17 cellular contexts compared by ENCODE assay signal in genomic region chr10:88530629-88531382, GRCh38. TPM values are rescaled to one million over a fixed set of nuclear protein-coding genes. Genes with fewer than 3 reads are reported as not detected.
A peak's percentile ranks its signal among the peaks of the same experiment; 100 is the strongest.
DNase-seq lines count a peak whose midpoint lies in the region; ATAC-seq, FAIRE-seq and TF ChIP-seq lines count a peak whose summit lies in the region.
"Had no signal": no experiment of that assay in that cellular context is flagged by ENCODE, and none has a peak within 500 bp of the region (broad histone marks: within the 10 kb centered on the region; RNA-seq: fewer than 3 reads in every experiment).

No MANE protein-coding gene starts in this region.

- H3K36me3 ChIP-seq in IMR-90 (ENCODE audit: control insufficient read depth, insufficient read depth, low read length): no peaks in the 10 kb centered on the region
- no peaks in the 10 kb centered on the region for H3K36me3 ChIP-seq in lower lobe of right lung
- H3K36me3 ChIP-seq in upper lobe of right lung: no peaks in the 10 kb centered on the region
- H3K36me3 ChIP-seq: BLaER1 treated with 17β-estradiol and CSF1 and Interleukin-3, amounts not matched to agents 10 nM and 100 nM had no signal

- H3K4me3 ChIP-seq in IMR-90 (ENCODE audit: insufficient read depth, low read depth, low read length): no peak overlapping the region
- no peak overlapping the region for H3K4me3 ChIP-seq in lower lobe of right lung
- H3K4me3 ChIP-seq in upper lobe of right lung: no peak overlapping the region
- H3K4me3 ChIP-seq: BLaER1 treated with 17β-estradiol and CSF1 and Interleukin-3, amounts not matched to agents 10 nM and 100 nM; K562 had no signal

- peak; percentile 56 for FAIRE-seq in GM18507 (lab: Jason Lieb, UNC)
- FAIRE-seq: GM12892, H1, K562 had no signal

- H2AFZ ChIP-seq in IMR-90 (replicated peaks; ENCODE audit: low read length, poor library complexity): no peak overlapping the region

- H3K27ac ChIP-seq in IMR-90 (ENCODE audit: insufficient read depth, low read length) (no peak overlapping the region), lower lobe of right lung (peak overlapping the region; percentile 44), upper lobe of right lung (no peak overlapping the region)
- H3K27ac ChIP-seq: BLaER1 treated with 17β-estradiol and CSF1 and Interleukin-3, amounts not matched to agents 10 nM and 100 nM had no signal

- BruUV-seq in IMR-90 (replicated peaks; lab: Mats Ljungman, UMichigan): no TSS peak

- DNase-seq in GM18507 (ENCODE audit: extremely low spot score, insufficient read length, low read depth) (no peak), IMR-90 (no peak), lower lobe of right lung (no peak), upper lobe of right lung (no peak)
- DNase-seq: Calu3; CD8-positive, alpha-beta T cell; DMS79; GDM1; H9 had no signal

- H4K91ac ChIP-seq in IMR-90 (ENCODE audit: insufficient read depth, low read depth, low read length): no peak overlapping the region

- no peak overlapping the region for H3K9ac ChIP-seq in IMR-90 (ENCODE audit: low read depth, low read length)
- H3K9ac ChIP-seq: BLaER1 treated with 17β-estradiol and CSF1 and Interleukin-3, amounts not matched to agents 10 nM and 100 nM had no signal

- intact Hi-C loops in IMR-90 (cut with micrococcal nuclease) (no loop called here), lower lobe of right lung (cut with DNase I) (no loop called here), upper lobe of right lung (cut with DNase I) (no loop called here)

- H3K9me1 ChIP-seq in IMR-90 (ENCODE audit: insufficient read depth, low read length): no peaks in the 10 kb centered on the region

- POLR2A ChIA-PET in IMR-90 (lab: Charles Lee; ENCODE audit: unreplicated experiment): no interaction called here

- H2BK20ac ChIP-seq in IMR-90 (ENCODE audit: low read depth, low read length): no peak overlapping the region

- no peak overlapping the region for H2BK5ac ChIP-seq in IMR-90 (ENCODE audit: low read depth, low read length, poor library complexity, severe bottlenecking)

- H4K8ac ChIP-seq in IMR-90 (ENCODE audit: low read depth in 2 of 2, low read length in 2 of 2): no peak overlapping the region

- H4K20me1 ChIP-seq in IMR-90 (ENCODE audit: insufficient read depth, low read length): no peaks in the 10 kb centered on the region
- H4K20me1 ChIP-seq: BLaER1 treated with 17β-estradiol and CSF1 and Interleukin-3, amounts not matched to agents 10 nM and 100 nM had no signal

- no peaks in the 10 kb centered on the region for H3K79me1 ChIP-seq in IMR-90 (ENCODE audit: low read depth in 1 of 2, low read length in 2 of 2)

- dilution Hi-C loops in IMR-90 (cut with HindIII; ENCODE audit: low sequenced_read_pairs, unreplicated experiment): no loop called here

- H4K5ac ChIP-seq in IMR-90 (ENCODE audit: low read depth, low read length): no peak overlapping the region

- no peak overlapping the region for H2BK15ac ChIP-seq in IMR-90 (ENCODE audit: low read depth, low read length)

- no peak overlapping the region for H3K23ac ChIP-seq in IMR-90 (ENCODE audit: low read depth, low read length)

- no peaks in the 10 kb centered on the region for H3K9me3 ChIP-seq in IMR-90 (ENCODE audit: control insufficient read depth, insufficient read depth, low read length)
- H3K9me3 ChIP-seq in lower lobe of right lung: no peaks in the 10 kb centered on the region
- no peaks in the 10 kb centered on the region for H3K9me3 ChIP-seq in upper lobe of right lung
- H3K9me3 ChIP-seq: BLaER1 treated with 17β-estradiol and CSF1 and Interleukin-3, amounts not matched to agents 10 nM and 100 nM had no signal

- no peak overlapping the region; the same call in 1 of the 2 replicates for H3K56ac ChIP-seq in IMR-90 (ENCODE audit: extremely low read depth, insufficient read depth, low read length)

- no peak overlapping the region for H3K4ac ChIP-seq in IMR-90 (ENCODE audit: low read depth, low read length)

- H2AK9ac ChIP-seq in IMR-90 (replicated peaks; ENCODE audit: low read depth, low read length, poor library complexity): no peak overlapping the region

- H3K18ac ChIP-seq in IMR-90 (ENCODE audit: low read depth, low read length): no peak overlapping the region

- in situ Hi-C loops in IMR-90 (cut with MboI; ENCODE audit: low sequenced_read_pairs): no loop called here

- ATAC-seq in IMR-90 (ENCODE audit: low read depth) (no peak), lower lobe of right lung (peak; percentile 65 to 91), upper lobe of right lung (peak; percentile 25), HG03432 (IDR thresholded peaks at IDR 0.05; ENCODE audit: unreplicated experiment) (no peak), GM19397 (IDR thresholded peaks at IDR 0.05; ENCODE audit: unreplicated experiment) (no peak)
- ATAC-seq: CD8-positive, alpha-beta T cell; K562 had no signal

- H2AK5ac ChIP-seq in IMR-90 (ENCODE audit: low read depth, low read length): no peak overlapping the region

- H2BK120ac ChIP-seq in IMR-90 (ENCODE audit: low read depth, low read length): no peak overlapping the region

- no peak for TF ChIP-seq POLR2A in IMR-90 (IDR thresholded peaks at IDR 0.05; ENCODE audit: low read depth, low read length)

- H3K4me2 ChIP-seq in IMR-90 (ENCODE audit: low read depth, low read length): no peak overlapping the region
- H3K4me2 ChIP-seq: BLaER1 treated with 17β-estradiol and CSF1 and Interleukin-3, amounts not matched to agents 10 nM and 100 nM had no signal

- peaks cover under 1% of the 10 kb centered on the region; the same call in 1 of the 2 replicates for H3K4me1 ChIP-seq in IMR-90 (ENCODE audit: control insufficient read depth, insufficient read depth, low read length)
- H3K4me1 ChIP-seq in lower lobe of right lung: no peaks in the 10 kb centered on the region
- no peaks in the 10 kb centered on the region for H3K4me1 ChIP-seq in upper lobe of right lung
- H3K4me1 ChIP-seq: BLaER1 treated with 17β-estradiol and CSF1 and Interleukin-3, amounts not matched to agents 10 nM and 100 nM had no signal

- CTCF ChIA-PET in IMR-90 (lab: Yijun Ruan, JAX): no interaction called here

- H3K14ac ChIP-seq in IMR-90 (replicated peaks; ENCODE audit: low read depth, low read length): no peak overlapping the region

- H3K27me3 ChIP-seq in IMR-90 (ENCODE audit: control insufficient read depth, insufficient read depth, low read length) (peaks cover 1% of the 10 kb centered on the region; the same call in 1 of the 2 replicates), lower lobe of right lung (ENCODE audit: low read depth) (no peaks in the 10 kb centered on the region), upper lobe of right lung (no peaks in the 10 kb centered on the region)
- H3K27me3 ChIP-seq: BLaER1 treated with 17β-estradiol and CSF1 and Interleukin-3, amounts not matched to agents 10 nM and 100 nM had no signal

- no peak for TF ChIP-seq RAD21 in IMR-90 (IDR thresholded peaks at IDR 0.05; ENCODE audit: low read length)

- no CpG with 5 or more reads among the region's 3 CpGs for WGBS in IMR-90 (ENCODE audit: extremely low coverage in 2 of 2, insufficient read length in 1 of 2), 2 experiments

- TF ChIP-seq CTCF in IMR-90 (conservative IDR thresholded peaks at IDR 0.05; ENCODE audit: low read depth, low read length): no peak
- TF ChIP-seq CTCF in lower lobe of right lung (IDR thresholded peaks at IDR 0.05): no peak
- TF ChIP-seq CTCF in upper lobe of right lung (IDR thresholded peaks at IDR 0.05): no peak

TF ChIP-seq in IMR-90, 13 proteins besides CTCF, POLR2A, EP300 and RAD21:
- TF ChIP-seq MAFK (IDR thresholded peaks at IDR 0.05; ENCODE audit: low read depth, low read length) (peak; percentile 51), FOS (IDR thresholded peaks at IDR 0.05; ENCODE audit: low read depth, low read length) (no peak), CEBPB (IDR thresholded peaks at IDR 0.05; ENCODE audit: low read depth, low read length) (no peak), MXI1 (IDR thresholded peaks at IDR 0.05; ENCODE audit: borderline replicate concordance, low read depth, low read length) (no peak), RCOR1 (IDR thresholded peaks at IDR 0.05; ENCODE audit: insufficient replicate concordance, low read length) (no peak), ELK1 (IDR thresholded peaks at IDR 0.05; ENCODE audit: borderline replicate concordance, low read depth, low read length) (no peak), MAZ (IDR thresholded peaks at IDR 0.05; ENCODE audit: borderline replicate concordance, low read depth, low read length) (no peak), CHD1 (IDR thresholded peaks at IDR 0.05; ENCODE audit: low read depth, low read length) (no peak), SMC3 (IDR thresholded peaks at IDR 0.05; ENCODE audit: low read depth, low read length) (no peak)

RNA-seq across cellular contexts. Expression of gene RNLS, which starts 52.3 kb away (rescaled TPM):
- total RNA-seq in IMR-90 (2012; rRNA removed): 4.2 and 7.0 TPM in 2 replicates
- polyA plus RNA-seq in IMR-90 (2012; rRNA removed): 4.0 and 4.5 TPM in 2 replicates
- polyA plus RNA-seq in IMR-90 (2012; cell fraction: cytosol; rRNA removed): 3.2 and 4.8 TPM in 2 replicates
- 2.0 TPM in 2 replicates for polyA plus RNA-seq in IMR-90 (2012; cell fraction: nucleus; rRNA removed; ENCODE audit: low replicate concordance)
- 9.6 TPM for total RNA-seq in lower lobe of right lung
- 3.7 TPM for total RNA-seq in upper lobe of right lung

RNA-seq across cellular contexts. Expression of gene LIPJ, which starts 55.8 kb away (rescaled TPM):
- total RNA-seq in IMR-90 (2012; rRNA removed) (not detected in 2 replicates), lower lobe of right lung (0.09 TPM), upper lobe of right lung (not detected)
- polyA plus RNA-seq in IMR-90 (2012; rRNA removed): not detected in 2 replicates
- polyA plus RNA-seq in IMR-90 (2012; cell fraction: cytosol; rRNA removed): not detected in 2 replicates
- polyA plus RNA-seq in IMR-90 (2012; cell fraction: nucleus; rRNA removed; ENCODE audit: low replicate concordance): not detected in 2 replicates
- total RNA-seq: Calu3; CD8-positive, alpha-beta T cell; Daoy; H1; H9; HT-29; K562 had no signal
- polyA plus RNA-seq: H1, K562 had no signal

Comparison
In these comparisons a context has a peak if more than half of its experiments do, and no peak if none do; other contexts are left out.
1. ATAC-seq: peak in lower lobe of right lung (2 of 2) and upper lobe of right lung (single experiment); none in IMR-90 (single experiment), HG03432 (single experiment) and GM19397 (single experiment).